ENCODE assay signal across 12 cellular contexts in the genomic region with DNA sequence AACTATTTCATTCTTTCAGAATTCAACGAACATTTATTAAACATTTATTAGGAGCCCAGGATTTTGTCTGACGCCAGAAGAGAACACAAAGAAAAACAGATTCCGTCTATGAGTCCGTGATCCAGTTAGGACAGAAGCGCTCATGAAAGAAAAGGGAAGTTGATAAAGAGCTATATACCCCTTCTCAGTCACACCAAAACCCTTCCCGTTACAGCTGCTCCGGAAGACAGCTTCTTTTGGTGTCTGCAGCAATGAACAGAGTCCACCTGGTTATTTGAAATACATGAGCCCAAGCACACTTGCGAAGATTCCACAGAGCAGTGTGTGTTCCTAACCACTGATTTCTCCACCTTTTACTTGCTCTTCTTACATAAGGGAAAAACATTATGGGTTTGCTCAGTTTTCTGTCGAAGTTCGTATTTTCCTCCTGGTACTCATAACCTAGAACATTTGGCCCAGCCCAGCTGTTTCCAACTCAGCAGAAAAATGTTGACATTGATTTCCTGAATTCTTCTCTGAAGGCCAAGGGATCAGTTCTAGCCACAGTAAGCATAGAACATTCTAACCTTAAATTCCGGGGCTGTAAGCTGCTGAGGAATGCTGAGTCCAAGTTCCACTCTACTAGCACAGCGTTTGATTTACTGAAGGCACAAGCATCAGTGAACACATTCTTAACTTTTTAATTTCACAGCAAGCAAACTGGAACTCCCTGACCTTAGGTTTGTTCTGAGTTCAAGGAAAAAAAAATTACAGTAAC.
DNase-seq lines count a peak whose midpoint lies in the region; ATAC-seq and TF ChIP-seq lines count a peak whose summit lies in the region.
"Had no signal": no experiment of that assay in that cellular context is flagged by ENCODE, and none has a peak within 500 bp of the region (broad histone marks: within the 10 kb centered on the region; RNA-seq: fewer than 3 reads in every experiment).

No MANE protein-coding gene starts in this region.

- peaks cover 2% of the 10 kb centered on the region for H3K36me3 Mint-ChIP-seq in memory B cell
- H3K36me3 Mint-ChIP-seq in H9 (ENCODE audit: insufficient read depth in 1 of 3, low read depth in 3 of 3), result peaks cover 2 to 11% (median 6%) of the 10 kb centered on the region in 3 experiments; a peak in 6 of 7 replicates

- H3K79me1 ChIP-seq in H9 (ENCODE audit: insufficient read depth, low read depth, low read length, poor library complexity, severe bottlenecking), result no peaks in the 10 kb centered on the region

- no peaks in the 10 kb centered on the region for H3K4me1 ChIP-seq in H9 (ENCODE audit: insufficient read depth, low read length)
- H3K4me1 ChIP-seq: colonic mucosa had no signal

- H2BK5ac ChIP-seq in H9 (ENCODE audit: insufficient read length, low read length), result no peak overlapping the region

- H3K23me2 ChIP-seq in H9 (ENCODE audit: insufficient read length, low read depth, low read length, poor library complexity, severe bottlenecking), result no peaks in the 10 kb centered on the region

- H3K9me3 Mint-ChIP-seq in memory B cell, result peaks cover 2% of the 10 kb centered on the region
- H3K9me3 Mint-ChIP-seq in H9, result peaks cover 0 to 7% of the 10 kb centered on the region in 2 experiments; a peak in 2 of 5 replicates

- H3K4ac ChIP-seq in H9 (ENCODE audit: low read depth, low read length), result no peak overlapping the region

- H3K27me3 ChIP-seq in H9 (ENCODE audit: insufficient read depth, low read length), result no peaks in the 10 kb centered on the region
- H3K27me3 ChIP-seq: colonic mucosa had no signal

- no peak overlapping the region for H3K14ac ChIP-seq in H9 (ENCODE audit: insufficient read depth, low read length)

- no peak overlapping the region for H4K5ac ChIP-seq in H9 (ENCODE audit: insufficient read length, low read depth, low read length)

- no peak overlapping the region for H3K27ac Mint-ChIP-seq in memory B cell
- no peak overlapping the region for H3K27ac Mint-ChIP-seq in H9

- no peak overlapping the region for H3K9ac ChIP-seq in H9 (ENCODE audit: extremely low read depth, insufficient read length, low read length)

- no CpG with 5 or more reads among the region's 12 CpGs for WGBS in H9 (ENCODE audit: extremely low coverage, insufficient read length, low lambda C conversion rate)

- no peak overlapping the region for H3T11ph ChIP-seq in H9 (ENCODE audit: low read length)

- no peak overlapping the region for H3K27ac ChIP-seq in H9 (ENCODE audit: insufficient read length, low read depth, low read length)
- H3K27ac ChIP-seq: colonic mucosa had no signal

- no peak overlapping the region for H2AK5ac ChIP-seq in H9 (ENCODE audit: insufficient read length, low read length)

- ATAC-seq in GM18868 (IDR thresholded peaks at IDR 0.05; ENCODE audit: unreplicated experiment) (peak; percentile 77), HG02610 (IDR thresholded peaks at IDR 0.05; ENCODE audit: unreplicated experiment) (peak; percentile 77), memory B cell (ENCODE audit: low read depth) (peak; percentile 64)

- peak overlapping the region; percentile 17 for H3K4me3 Mint-ChIP-seq in memory B cell
- no peak overlapping the region for H3K4me3 Mint-ChIP-seq in H9

- H4K20me1 ChIP-seq in H9 (ENCODE audit: control insufficient read depth, insufficient read depth, insufficient read length), result no peaks in the 10 kb centered on the region

- H4K91ac ChIP-seq in H9 (ENCODE audit: insufficient read length, low read depth, low read length), result no peak overlapping the region

- H3K4me2 ChIP-seq in H9 (ENCODE audit: insufficient read depth, insufficient read length, low read length), result no peak overlapping the region

- no peak overlapping the region for H2BK12ac ChIP-seq in H9 (ENCODE audit: insufficient read length, low read depth, low read length)

- H3K9me3 ChIP-seq in H9 (ENCODE audit: control insufficient read depth, low read depth, low read length), result no peaks in the 10 kb centered on the region
- H3K9me3 ChIP-seq: colonic mucosa had no signal

- H3K79me2 ChIP-seq in H9 (ENCODE audit: insufficient read depth, low read length), result no peaks in the 10 kb centered on the region

- DNase-seq in Kasumi-1 (lab: John Stamatoyannopoulos, UW) (peak; percentile 97 to 98), memory B cell (ENCODE audit: low spot score in 2 of 2) (no peak), cerebellar cortex (ENCODE audit: low spot score) (no peak), H9 (no peak), ureter (ENCODE audit: low spot score) (no peak), NCI-H1694 treated with DMSO at 0.1 percent for 48 hours (lab: John Stamatoyannopoulos, UW) (no peak)
- DNase-seq: colonic mucosa, DMS153, NCI-H1105 treated with DMSO at 0.1 percent for 48 hours, T-helper 1 cell had no signal

- no peak overlapping the region for H3K56ac ChIP-seq in H9 (ENCODE audit: insufficient read length, low read depth, low read length)

- H2BK20ac ChIP-seq in H9 (ENCODE audit: low read depth, low read length, poor library complexity, severe bottlenecking), result no peak overlapping the region

- no peak overlapping the region for H2BK120ac ChIP-seq in H9 (ENCODE audit: low read depth, low read length, poor library complexity, severe bottlenecking)

- H3K23ac ChIP-seq in H9 (ENCODE audit: insufficient read length, low read depth, low read length), result no peak overlapping the region

- no peak overlapping the region for H3K18ac ChIP-seq in H9 (ENCODE audit: insufficient read length, low read depth, low read length)

- TF ChIP-seq CTCF in H9 (conservative IDR thresholded peaks at IDR 0.05), result no peak

- H4K8ac ChIP-seq in H9 (replicated peaks; ENCODE audit: insufficient read length, low read depth, low read length), result no peak overlapping the region

- no peak overlapping the region for H2AFZ ChIP-seq in H9 (ENCODE audit: low read length)

- H3K4me1 Mint-ChIP-seq in memory B cell, result peaks cover 10% of the 10 kb centered on the region
- H3K4me1 Mint-ChIP-seq in H9, result peaks cover 14 to 30% of the 10 kb centered on the region in 2 experiments

- H3K27me3 Mint-ChIP-seq in memory B cell (no peaks in the 10 kb centered on the region), H9 (ENCODE audit: low read depth) (no peaks in the 10 kb centered on the region)

- no peak overlapping the region for H2BK15ac ChIP-seq in H9 (ENCODE audit: low read depth, low read length)

Comparison
In these comparisons a context has a peak if more than half of its experiments do, and no peak if none do; other contexts are left out.
1. DNase-seq: peak in Kasumi-1 (2 of 2); none in memory B cell (0 of 2), cerebellar cortex (single experiment), H9 (single experiment), ureter (single experiment) and NCI-H1694 treated with DMSO at 0.1 percent for 48 hours (single experiment).
2. Peak in every context shown above with its lines, with median percentiles within 50 percentile points of each other: ATAC-seq.